1 cellular context compared by ENCODE assay signal in genomic region chr5:135377751-135378680, GRCh38.
TF ChIP-seq lines count a peak whose summit lies in the region.

No MANE protein-coding gene starts in this region.

TF ChIP-seq in GM12878, 131 proteins besides CTCF, POLR2A, EP300 and RAD21 (continued from another document):
- TF ChIP-seq CUX1 (IDR thresholded peaks at IDR 0.05; ENCODE audit: insufficient replicate concordance, low read depth, low read length) (no peak), IKZF2 (IDR thresholded peaks at IDR 0.05) (no peak), PAX5 (IDR thresholded peaks at IDR 0.05; ENCODE audit: borderline replicate concordance, low read depth, low read length) (no peak), E4F1 (IDR thresholded peaks at IDR 0.05; ENCODE audit: borderline replicate concordance, partially characterized antibody) (no peak), NFXL1 (IDR thresholded peaks at IDR 0.05; ENCODE audit: borderline replicate concordance) (no peak), ZNF384 (IDR thresholded peaks at IDR 0.05; ENCODE audit: borderline replicate concordance, low read depth, low read length) (no peak), ZNF274 (IDR thresholded peaks at IDR 0.05; ENCODE audit: insufficient read depth, insufficient read length) (no peak), SUZ12 (IDR thresholded peaks at IDR 0.05; ENCODE audit: unreplicated experiment) (no peak), SIN3A (IDR thresholded peaks at IDR 0.05; ENCODE audit: low read depth, low read length) (no peak), MYC (IDR thresholded peaks at IDR 0.05; ENCODE audit: insufficient read depth, insufficient read length, insufficient replicate concordance, low read length, severe bottlenecking) (no peak), KDM1A (IDR thresholded peaks at IDR 0.05; ENCODE audit: borderline replicate concordance) (no peak)
- TF ChIP-seq, protein P1, sequence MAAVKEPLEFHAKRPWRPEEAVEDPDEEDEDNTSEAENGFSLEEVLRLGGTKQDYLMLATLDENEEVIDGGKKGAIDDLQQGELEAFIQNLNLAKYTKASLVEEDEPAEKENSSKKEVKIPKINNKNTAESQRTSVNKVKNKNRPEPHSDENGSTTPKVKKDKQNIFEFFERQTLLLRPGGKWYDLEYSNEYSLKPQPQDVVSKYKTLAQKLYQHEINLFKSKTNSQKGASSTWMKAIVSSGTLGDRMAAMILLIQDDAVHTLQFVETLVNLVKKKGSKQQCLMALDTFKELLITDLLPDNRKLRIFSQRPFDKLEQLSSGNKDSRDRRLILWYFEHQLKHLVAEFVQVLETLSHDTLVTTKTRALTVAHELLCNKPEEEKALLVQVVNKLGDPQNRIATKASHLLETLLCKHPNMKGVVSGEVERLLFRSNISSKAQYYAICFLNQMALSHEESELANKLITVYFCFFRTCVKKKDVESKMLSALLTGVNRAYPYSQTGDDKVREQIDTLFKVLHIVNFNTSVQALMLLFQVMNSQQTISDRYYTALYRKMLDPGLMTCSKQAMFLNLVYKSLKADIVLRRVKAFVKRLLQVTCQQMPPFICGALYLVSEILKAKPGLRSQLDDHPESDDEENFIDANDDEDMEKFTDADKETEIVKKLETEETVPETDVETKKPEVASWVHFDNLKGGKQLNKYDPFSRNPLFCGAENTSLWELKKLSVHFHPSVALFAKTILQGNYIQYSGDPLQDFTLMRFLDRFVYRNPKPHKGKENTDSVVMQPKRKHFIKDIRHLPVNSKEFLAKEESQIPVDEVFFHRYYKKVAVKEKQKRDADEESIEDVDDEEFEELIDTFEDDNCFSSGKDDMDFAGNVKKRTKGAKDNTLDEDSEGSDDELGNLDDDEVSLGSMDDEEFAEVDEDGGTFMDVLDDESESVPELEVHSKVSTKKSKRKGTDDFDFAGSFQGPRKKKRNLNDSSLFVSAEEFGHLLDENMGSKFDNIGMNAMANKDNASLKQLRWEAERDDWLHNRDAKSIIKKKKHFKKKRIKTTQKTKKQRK (IDR thresholded peaks at IDR 0.05; ENCODE audit: low read depth, low read length), result no peak
- TF ChIP-seq, protein P2, sequence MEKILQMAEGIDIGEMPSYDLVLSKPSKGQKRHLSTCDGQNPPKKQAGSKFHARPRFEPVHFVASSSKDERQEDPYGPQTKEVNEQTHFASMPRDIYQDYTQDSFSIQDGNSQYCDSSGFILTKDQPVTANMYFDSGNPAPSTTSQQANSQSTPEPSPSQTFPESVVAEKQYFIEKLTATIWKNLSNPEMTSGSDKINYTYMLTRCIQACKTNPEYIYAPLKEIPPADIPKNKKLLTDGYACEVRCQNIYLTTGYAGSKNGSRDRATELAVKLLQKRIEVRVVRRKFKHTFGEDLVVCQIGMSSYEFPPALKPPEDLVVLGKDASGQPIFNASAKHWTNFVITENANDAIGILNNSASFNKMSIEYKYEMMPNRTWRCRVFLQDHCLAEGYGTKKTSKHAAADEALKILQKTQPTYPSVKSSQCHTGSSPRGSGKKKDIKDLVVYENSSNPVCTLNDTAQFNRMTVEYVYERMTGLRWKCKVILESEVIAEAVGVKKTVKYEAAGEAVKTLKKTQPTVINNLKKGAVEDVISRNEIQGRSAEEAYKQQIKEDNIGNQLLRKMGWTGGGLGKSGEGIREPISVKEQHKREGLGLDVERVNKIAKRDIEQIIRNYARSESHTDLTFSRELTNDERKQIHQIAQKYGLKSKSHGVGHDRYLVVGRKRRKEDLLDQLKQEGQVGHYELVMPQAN (conservative IDR thresholded peaks at IDR 0.05), result no peak
